11 cellular contexts compared by ENCODE assay signal in genomic region chr16:86665319-86665675, GRCh38.
DNase-seq lines count a peak whose midpoint lies in the region; ATAC-seq and TF ChIP-seq lines count a peak whose summit lies in the region.
"Had no signal": no experiment of that assay in that cellular context is flagged by ENCODE, and none has a peak within 500 bp of the region (broad histone marks: within the 10 kb centered on the region; RNA-seq: fewer than 3 reads in every experiment).

No MANE protein-coding gene starts in this region.

- no peak overlapping the region for H3K4me3 ChIP-seq in suprapubic skin
- H3K4me3 ChIP-seq: left lung, skin epidermis had no signal

- peak; percentile 63 for DNase-seq in A172 (ENCODE audit: low spot score)
- peak; percentile 89 for DNase-seq in M059J (ENCODE audit: low read depth)
- peak; percentile 90 for DNase-seq in fibroblast of gingiva (ENCODE audit: low read depth)
- DNase-seq in suprapubic skin (ENCODE audit: low spot score in 2 of 2): no peak
- DNase-seq in globus pallidus (ENCODE audit: low spot score): no peak
- DNase-seq in H4 (ENCODE audit: low spot score): no peak
- DNase-seq: activated CD4-positive, alpha-beta T cell treated with anti-CD3 and anti-CD28 coated beads, Interleukin-2, amount 10 ng/mL, durations not matched to agents 7 days and 5 days; left lung had no signal

- TF ChIP-seq POLR2A in suprapubic skin (IDR thresholded peaks at IDR 0.05): no peak

- peak; percentile 25 for ATAC-seq in GM19395 (IDR thresholded peaks at IDR 0.05; ENCODE audit: unreplicated experiment)
- ATAC-seq in HG03280 (IDR thresholded peaks at IDR 0.05; ENCODE audit: unreplicated experiment): no peak
- ATAC-seq: left lung had no signal

- H3K27ac ChIP-seq in suprapubic skin: no peak overlapping the region
- H3K27ac ChIP-seq: left lung had no signal

- WGBS in suprapubic skin: 48% methylated on average over 2 of the region's 2 CpGs

- no peak for TF ChIP-seq CTCF in suprapubic skin (IDR thresholded peaks at IDR 0.05)

- no peak for TF ChIP-seq EP300 in suprapubic skin (IDR thresholded peaks at IDR 0.05)

- peaks cover 56% of the 10 kb centered on the region for H3K27me3 ChIP-seq in suprapubic skin

- no peaks in the 10 kb centered on the region for H3K9me3 ChIP-seq in suprapubic skin
- H3K9me3 ChIP-seq: left lung had no signal

- peaks cover 25% of the 10 kb centered on the region for H3K4me1 ChIP-seq in suprapubic skin
- H3K4me1 ChIP-seq: left lung had no signal

- no peaks in the 10 kb centered on the region for H3K36me3 ChIP-seq in suprapubic skin
- H3K36me3 ChIP-seq: left lung had no signal

Comparison
In these comparisons a context has a peak if more than half of its experiments do, and no peak if none do; other contexts are left out.
1. DNase-seq: peak in A172 (single experiment), M059J (single experiment) and fibroblast of gingiva (single experiment); none in suprapubic skin (0 of 2), globus pallidus (single experiment) and H4 (single experiment).